ENCODE assay signal across 28 cellular contexts in the genomic region with DNA sequence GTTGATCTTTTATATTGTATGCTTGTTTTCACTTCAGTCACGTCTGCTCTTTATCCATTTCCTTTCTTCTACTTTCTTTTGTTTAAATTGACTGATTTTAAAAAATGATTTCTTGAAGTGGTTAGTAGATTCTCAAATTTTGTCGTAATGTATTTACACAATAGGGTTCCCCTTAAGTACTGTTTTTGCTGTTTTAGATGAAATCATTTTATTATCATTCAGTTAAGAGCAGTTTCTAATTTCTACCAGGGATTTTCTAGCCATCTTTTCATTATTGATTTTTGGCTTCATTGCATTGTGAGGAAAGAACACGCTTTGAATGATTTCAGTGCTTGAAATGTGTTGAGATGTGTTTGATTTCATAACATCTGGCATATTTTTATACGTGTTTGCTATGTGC.
"Had no signal": no experiment of that assay in that cellular context is flagged by ENCODE, and none has a peak within 500 bp of the region (broad histone marks: within the 10 kb centered on the region; RNA-seq: fewer than 3 reads in every experiment).

No MANE protein-coding gene starts in this region.

- H3K27ac Mint-ChIP-seq: natural killer cell; nephron progenitor cell; progenitor cell of endocrine pancreas; stimulated activated effector memory CD8-positive, alpha-beta T cell treated with anti-CD3 and anti-CD28 coated beads, Interleukin-12 subunit alpha, Interleukin-12 subunit beta, amount 100 ng/mL, for 72 hours; stimulated activated naive B cell treated with anti-CD40 and anti-IgM and Interleukin-4, amounts not matched to agents 10 μg/mL and 1 μg/mL and 100 μg/mL, for 72 hours; stimulated activated naive CD8-positive, alpha-beta T cell treated with anti-CD3 and anti-CD28 coated beads, Interleukin-15, Interleukin-2, amounts not matched to agents 100 ng/mL and 50 ng/mL, for 24 hours had no signal

- H3K36me3 ChIP-seq: ovary, right lobe of liver, sigmoid colon, stomach, thoracic aorta, thyroid gland, tibial nerve, upper lobe of left lung, vagina had no signal

- H3K36me3 Mint-ChIP-seq: natural killer cell; stimulated activated effector memory CD8-positive, alpha-beta T cell treated with anti-CD3 and anti-CD28 coated beads, Interleukin-12 subunit alpha, Interleukin-12 subunit beta, amount 100 ng/mL, for 72 hours had no signal

- ATAC-seq: natural killer cell; psoas muscle; right cardiac atrium; right lobe of liver; stimulated activated effector memory CD8-positive, alpha-beta T cell treated with anti-CD3 and anti-CD28 coated beads, Interleukin-12 subunit alpha, Interleukin-12 subunit beta, amount 100 ng/mL, for 72 hours; stimulated activated naive B cell treated with anti-CD40 and anti-IgM and Interleukin-4, amounts not matched to agents 10 μg/mL and 1 μg/mL and 100 μg/mL, for 72 hours had no signal

- H3K4me1 Mint-ChIP-seq: stimulated activated effector memory CD8-positive, alpha-beta T cell treated with anti-CD3 and anti-CD28 coated beads, Interleukin-12 subunit alpha, Interleukin-12 subunit beta, amount 100 ng/mL, for 72 hours had no signal

- H3K4me3 ChIP-seq: ovary, psoas muscle, right lobe of liver, sigmoid colon, stomach, thoracic aorta, thyroid gland, tibial nerve, upper lobe of left lung, vagina had no signal

- H3K4me1 ChIP-seq: parathyroid adenoma, psoas muscle, right lobe of liver, sigmoid colon, stomach, tibial nerve, vagina had no signal

- H3K4me3 Mint-ChIP-seq: natural killer cell; nephron progenitor cell; neural crest cell; stimulated activated effector memory CD8-positive, alpha-beta T cell treated with anti-CD3 and anti-CD28 coated beads, Interleukin-12 subunit alpha, Interleukin-12 subunit beta, amount 100 ng/mL, for 72 hours; stimulated activated naive B cell treated with anti-CD40 and anti-IgM and Interleukin-4, amounts not matched to agents 10 μg/mL and 1 μg/mL and 100 μg/mL, for 72 hours; stimulated activated naive CD8-positive, alpha-beta T cell treated with anti-CD3 and anti-CD28 coated beads, Interleukin-15, Interleukin-2, amounts not matched to agents 100 ng/mL and 50 ng/mL, for 24 hours had no signal

- DNase-seq: natural killer cell; nephron progenitor cell; occipital lobe; ovary; posterior cingulate gyrus; psoas muscle; right cardiac atrium; right lobe of liver; sigmoid colon; small intestine; stimulated activated CD4-positive, alpha-beta T cell treated with anti-CD3 and anti-CD28 coated beads, Interleukin-15, amount 100 ng/mL, for 24 hours; stimulated activated CD4-positive, alpha-beta T cell treated with anti-CD3 and anti-CD28 coated beads, Interleukin-2, amount 100 ng/mL, for 24 hours; stimulated activated CD4-positive, alpha-beta T cell treated with anti-CD3 and anti-CD28 coated beads, Interleukin-2, amount 100 ng/mL, for 48 hours; stimulated activated CD4-positive, alpha-beta T cell treated with anti-CD3 and anti-CD28 coated beads, Interleukin-4, amount 100 ng/mL, for 24 hours; stimulated activated naive B cell treated with anti-CD40 and anti-IgM and Interleukin-4, amounts not matched to agents 10 μg/mL and 1 μg/mL and 100 μg/mL, for 72 hours; stimulated activated naive CD4-positive, alpha-beta T cell treated with Interleukin-2 at 50 U/mL for 16 hours; stomach; thyroid gland; trophoblast cell; upper lobe of left lung had no signal

- H3K27ac ChIP-seq: ovary, parathyroid adenoma, psoas muscle, right lobe of liver, sigmoid colon, stomach, thoracic aorta, thyroid gland, tibial nerve, upper lobe of left lung, vagina had no signal

- H3K27me3 Mint-ChIP-seq: progenitor cell of endocrine pancreas; stimulated activated naive B cell treated with anti-CD40 and anti-IgM and Interleukin-4, amounts not matched to agents 10 μg/mL and 1 μg/mL and 100 μg/mL, for 72 hours; stimulated activated naive CD8-positive, alpha-beta T cell treated with anti-CD3 and anti-CD28 coated beads, Interleukin-15, Interleukin-2, amounts not matched to agents 100 ng/mL and 50 ng/mL, for 24 hours had no signal

- H3K9me3 ChIP-seq: ovary, psoas muscle, right lobe of liver, sigmoid colon, stomach, thoracic aorta, thyroid gland, tibial nerve, upper lobe of left lung, vagina had no signal

- H3K9me3 Mint-ChIP-seq: natural killer cell; nephron progenitor cell; neural crest cell; stimulated activated effector memory CD8-positive, alpha-beta T cell treated with anti-CD3 and anti-CD28 coated beads, Interleukin-12 subunit alpha, Interleukin-12 subunit beta, amount 100 ng/mL, for 72 hours had no signal
